ENCODE assay signal across 10 cellular contexts in genomic region chr14:99718031-99718810, GRCh38. TPM values are rescaled to one million over a fixed set of nuclear protein-coding genes. Genes with fewer than 3 reads are reported as not detected.
DNase-seq lines count a peak whose midpoint lies in the region; ATAC-seq, FAIRE-seq and TF ChIP-seq lines count a peak whose summit lies in the region.
"Had no signal": no experiment of that assay in that cellular context is flagged by ENCODE, and none has a peak within 500 bp of the region (broad histone marks: within the 10 kb centered on the region; RNA-seq: fewer than 3 reads in every experiment).

No MANE protein-coding gene starts in this region.

- H2BK5ac ChIP-seq in H1 (ENCODE audit: low read depth, low read length) = no peak overlapping the region

- H3K4me3 ChIP-seq in H1 (ENCODE audit: extremely low read depth in 1 of 4, insufficient read depth in 2 of 4, low read depth in 3 of 4, low read length in 4 of 4) (no peak overlapping the region), BE2C (ENCODE audit: low read depth, low read length) (no peak overlapping the region)
- H3K4me3 ChIP-seq: PC-9 had no signal

- no peak overlapping the region for H3K9ac ChIP-seq in H1 (replicated peaks in 1 of 4; ENCODE audit: extremely low read depth in 1 of 4, low read depth in 3 of 4, low read length in 3 of 4)

- 78% methylated on average over 14 of the region's 14 CpGs; no CpG with 5 or more reads in 1 of the 2 experiments for WGBS in H1 (ENCODE audit: extremely low coverage in 1 of 2, insufficient coverage in 1 of 2, insufficient read length in 1 of 2, insufficient replicate concordance in 2 of 2, low coverage in 1 of 2, low lambda C conversion rate in 2 of 2, missing lambda C conversion rate in 1 of 2), 2 experiments

- H3K4me1 Mint-ChIP-seq in activated T-helper 2 cell treated with anti-CD3 and anti-CD28 coated beads, Interferon-gamma antibody, Interleukin-2, Interleukin-4, amounts not matched to agents 10 μg/mL and 5 μg/mL and 100 μg/mL, durations not matched to agents 14 hours and 24 hours and 36 hours (ENCODE audit: low read depth) = no peaks in the 10 kb centered on the region

- H3K27me3 Mint-ChIP-seq in activated T-helper 2 cell treated with anti-CD3 and anti-CD28 coated beads, Interferon-gamma antibody, Interleukin-2, Interleukin-4, amounts not matched to agents 10 μg/mL and 5 μg/mL and 100 μg/mL, durations not matched to agents 14 hours and 24 hours and 36 hours (ENCODE audit: low read depth) = peaks cover 4% of the 10 kb centered on the region

- H2AFZ ChIP-seq in H1 (ENCODE audit: low read length) = no peak overlapping the region
- H2AFZ ChIP-seq: PC-9 had no signal

- H3K27ac Mint-ChIP-seq in activated T-helper 2 cell treated with anti-CD3 and anti-CD28 coated beads, Interferon-gamma antibody, Interleukin-2, Interleukin-4, amounts not matched to agents 10 μg/mL and 5 μg/mL and 100 μg/mL, durations not matched to agents 14 hours and 24 hours and 36 hours = no peak overlapping the region

- H2BK120ac ChIP-seq in H1 (replicated peaks; ENCODE audit: low read depth, low read length) = no peak overlapping the region

- H4K91ac ChIP-seq in H1 (replicated peaks; ENCODE audit: insufficient read length, low read length) = no peak overlapping the region

- no peak for TF ChIP-seq POLR2A in H1 (IDR thresholded peaks at IDR 0.05; ENCODE audit: control extremely low read depth in 1 of 2, low read depth in 2 of 2, low read length in 2 of 2)

- H3K4me1 ChIP-seq in H1 (replicated peaks in 1 of 4; ENCODE audit: control insufficient read depth in 3 of 4, insufficient read depth in 4 of 4, low read length in 3 of 4) = peaks cover 0 to 2% (median 0%) of the 10 kb centered on the region in 4 experiments; a peak in 3 of 7 replicates
- H3K4me1 ChIP-seq in BE2C = no peaks in the 10 kb centered on the region

- H3K36me3 ChIP-seq in H1 (ENCODE audit: control insufficient read depth in 2 of 4, insufficient read depth in 4 of 4, low read length in 3 of 4) = no peaks in the 10 kb centered on the region
- H3K36me3 ChIP-seq in BE2C = no peaks in the 10 kb centered on the region

- TF ChIP-seq RAD21 in H1 (IDR thresholded peaks at IDR 0.05 in 1 of 2, conservative IDR thresholded peaks at IDR 0.05 in 1 of 2; ENCODE audit: low read depth in 2 of 2, low read length in 2 of 2) = no peak

- no peak overlapping the region for H3K27ac ChIP-seq in H1 (ENCODE audit: low read depth, low read length)
- H3K27ac ChIP-seq: PC-9 had no signal

- no peak overlapping the region for H3K56ac ChIP-seq in H1 (replicated peaks; ENCODE audit: insufficient read length, low read depth, low read length)

- no peaks in the 10 kb centered on the region for H3K27me3 ChIP-seq in H1 (replicated peaks in 1 of 4; ENCODE audit: control insufficient read depth in 3 of 4, extremely low read depth in 1 of 4, insufficient read depth in 3 of 4, low read length in 3 of 4)
- no peaks in the 10 kb centered on the region for H3K27me3 ChIP-seq in BE2C

- DNase-seq in GM13977 (ENCODE audit: low spot score) (peak; percentile 60), H1 (ENCODE audit: low read depth in 1 of 2, low spot score in 2 of 2) (no peak), H4 (ENCODE audit: low spot score) (no peak), BE2C (no peak)
- no peak for DNase-seq in NK-92 treated with Interleukin-12 subunit alpha and Interleukin-12 subunit beta, amount 100 ng/mL, for 24 hours (lab: John Stamatoyannopoulos, UW)
- DNase-seq in activated T-helper 2 cell treated with anti-CD3 and anti-CD28 coated beads, Interferon-gamma antibody, Interleukin-2, Interleukin-4, amounts not matched to agents 10 μg/mL and 5 μg/mL and 100 μg/mL, durations not matched to agents 14 hours and 24 hours and 36 hours (ENCODE audit: low spot score) = no peak
- DNase-seq: EL, PC-9 had no signal

- no peak for FAIRE-seq in H1 (lab: Jason Lieb, UNC)

- H3K23ac ChIP-seq in H1 (ENCODE audit: insufficient read length) = no peak overlapping the region

- no peak overlapping the region for H3K4me3 Mint-ChIP-seq in activated T-helper 2 cell treated with anti-CD3 and anti-CD28 coated beads, Interferon-gamma antibody, Interleukin-2, Interleukin-4, amounts not matched to agents 10 μg/mL and 5 μg/mL and 100 μg/mL, durations not matched to agents 14 hours and 24 hours and 36 hours (ENCODE audit: low read depth)

- no peaks in the 10 kb centered on the region for H3K79me2 ChIP-seq in H1 (ENCODE audit: control insufficient read depth in 1 of 2, insufficient read depth in 2 of 2, low read length in 2 of 2)

- H3K14ac ChIP-seq in H1 (ENCODE audit: insufficient read length) = no peak overlapping the region

- no peak overlapping the region for H4K8ac ChIP-seq in H1 (ENCODE audit: extremely low read depth, insufficient read depth, low read length)

- 0 out of 2 replicates have a peak overlapping the region, but pooled peaks have one; percentile 39 for H2BK12ac ChIP-seq in H1 (ENCODE audit: low read depth, low read length)

- no peak for TF ChIP-seq EP300 in H1 (IDR thresholded peaks at IDR 0.05; ENCODE audit: borderline replicate concordance in 1 of 2, low read depth in 2 of 2, low read length in 2 of 2)

- H2AK5ac ChIP-seq in H1 (ENCODE audit: low read depth, low read length) = no peak overlapping the region

- intact Hi-C loops in activated T-helper 2 cell treated with anti-CD3 and anti-CD28 coated beads, Interferon-gamma antibody, Interleukin-2, Interleukin-4, amounts not matched to agents 10 μg/mL and 5 μg/mL and 100 μg/mL, durations not matched to agents 14 hours and 24 hours and 36 hours (cut with micrococcal nuclease) = no loop called here

- no peaks in the 10 kb centered on the region for H3K23me2 ChIP-seq in H1 (ENCODE audit: low read depth, low read length)

- ATAC-seq in GM21360 (IDR thresholded peaks at IDR 0.05; ENCODE audit: unreplicated experiment) = peak; percentile 89
- ATAC-seq in HG03139 (IDR thresholded peaks at IDR 0.05; ENCODE audit: unreplicated experiment) = peak; percentile 88

- TF ChIP-seq CTCF in GM13977 (IDR thresholded peaks at IDR 0.05; ENCODE audit: extremely low read depth, insufficient read depth, missing control alignments) (no peak), H1 (IDR thresholded peaks at IDR 0.05; ENCODE audit: control extremely low read depth in 1 of 3, insufficient read depth in 1 of 3, low read depth in 1 of 3, low read length in 3 of 3) (no peak), BE2C (IDR thresholded peaks at IDR 0.05; ENCODE audit: low read depth, low read length) (no peak)

- no peak overlapping the region for H3K4ac ChIP-seq in H1 (replicated peaks; ENCODE audit: insufficient read length, low read depth, low read length)

- H3K79me1 ChIP-seq in H1 (ENCODE audit: low read depth, low read length) = no peaks in the 10 kb centered on the region

- no peaks in the 10 kb centered on the region for H4K20me1 ChIP-seq in H1 (replicated peaks in 1 of 2; ENCODE audit: control insufficient read depth in 1 of 2, insufficient read depth in 2 of 2, low read length in 2 of 2)

- no peak overlapping the region for H2BK20ac ChIP-seq in H1 (ENCODE audit: low read length)

- CTCF ChIA-PET in H1 (lab: Charles Lee; ENCODE audit: partially characterized antibody) = interaction anchor here (1.0 to 5.1 kb wide), 8 partner anchors 9 to 229 kb away, joined by 3 to 36 read pairs (median 3); no protein-coding TSS in a partner anchor

- 0 out of 2 replicates have a peak overlapping the region, but pooled peaks have one; percentile 8 for H2BK15ac ChIP-seq in H1 (ENCODE audit: low read length)

- no peaks in the 10 kb centered on the region for H3K9me3 Mint-ChIP-seq in activated T-helper 2 cell treated with anti-CD3 and anti-CD28 coated beads, Interferon-gamma antibody, Interleukin-2, Interleukin-4, amounts not matched to agents 10 μg/mL and 5 μg/mL and 100 μg/mL, durations not matched to agents 14 hours and 24 hours and 36 hours

- no peaks in the 10 kb centered on the region; a peak in 1 of 4 replicates for H3K9me3 ChIP-seq in H1 (ENCODE audit: insufficient read depth in 2 of 2, low read depth in 1 of 2, low read length in 1 of 2)
- H3K9me3 ChIP-seq in BE2C = no peaks in the 10 kb centered on the region

- POLR2A ChIA-PET in H1 (lab: Charles Lee; ENCODE audit: partially characterized antibody) = interaction anchor here (1.2 kb wide), 1 partner anchor 172 kb away, joined by 3 read pairs; no protein-coding TSS in a partner anchor

- no peaks in the 10 kb centered on the region for H3K36me3 Mint-ChIP-seq in activated T-helper 2 cell treated with anti-CD3 and anti-CD28 coated beads, Interferon-gamma antibody, Interleukin-2, Interleukin-4, amounts not matched to agents 10 μg/mL and 5 μg/mL and 100 μg/mL, durations not matched to agents 14 hours and 24 hours and 36 hours (ENCODE audit: low read depth)

- in situ Hi-C loops in GM13977 (cut with MboI; ENCODE audit: low pct_unique_long_range_greater_than_20kb, low sequenced_read_pairs, unreplicated experiment) = loop anchor here (25.0 kb wide), 1 partner anchor 169 kb away; no protein-coding TSS in a partner anchor

- no peak overlapping the region for H3K4me2 ChIP-seq in H1 (ENCODE audit: insufficient read depth in 1 of 2, low read depth in 2 of 2, low read length in 2 of 2)
- H3K4me2 ChIP-seq: PC-9 had no signal

- no peak overlapping the region; the same call in 1 of the 2 replicates for H3K18ac ChIP-seq in H1 (ENCODE audit: extremely low read depth, low read length)

- H4K5ac ChIP-seq in H1 (ENCODE audit: insufficient read length, low read depth, low read length) = no peak overlapping the region

TF ChIP-seq in H1, 55 proteins besides CTCF, POLR2A, EP300 and RAD21 (continues in another document):
- no peak for TF ChIP-seq ASH2L (IDR thresholded peaks at IDR 0.05; ENCODE audit: low read length)
- no peak for TF ChIP-seq POLR2AphosphoS5 (IDR thresholded peaks at IDR 0.05; ENCODE audit: low read depth, low read length)
- TF ChIP-seq CTBP2 (IDR thresholded peaks at IDR 0.05; ENCODE audit: borderline replicate concordance, insufficient read depth, insufficient read length, low read length) = no peak
- TF ChIP-seq TEAD4 (IDR thresholded peaks at IDR 0.05; ENCODE audit: low read depth, low read length) = no peak
- TF ChIP-seq JUND (IDR thresholded peaks at IDR 0.05; ENCODE audit: low read length) = no peak

RNA-seq across cellular contexts. Expression of gene CYP46A1, which starts 34.1 kb away (rescaled TPM):
- 0.71 and 1.3 TPM in 2 replicates for total RNA-seq in H1 (2021; fragmentation: NEBNext Ultra II Directional; extraction: Animal tissue kit (Norgen Biotek cat#: 25700))
- 0.41 and 0.89 TPM in 2 replicates for polyA plus RNA-seq in H1 (2011; rRNA removed)
- polyA plus RNA-seq in H1 (2011; cell fraction: cytosol; rRNA removed) = 0.88 TPM
- polyA plus RNA-seq in H1 (2011; cell fraction: nucleus; rRNA removed) = 4.4 TPM
- 0.60 to 1.6 TPM (median 0.87 TPM) in 4 replicates for polyA plus RNA-seq in H1 (2012, experiment 1 of 2)
- 0.45 TPM for polyA plus RNA-seq in H1 (2012, experiment 2 of 2)
- 0.63 TPM for polyA plus RNA-seq in H1 (2013, experiment 1 of 2)
- 0.57 TPM for polyA plus RNA-seq in H1 (2013, experiment 2 of 2)
- polyA minus RNA-seq in H1 (2011; rRNA and poly(A)+ RNA removed) = 0.63 and 0.91 TPM in 2 replicates
- polyA minus RNA-seq in H1 (2011; cell fraction: cytosol; rRNA and poly(A)+ RNA removed) = not detected
- polyA minus RNA-seq in H1 (2011; cell fraction: nucleus; rRNA and poly(A)+ RNA removed) = 1.9 TPM
- not detected in 2 replicates for total RNA-seq in H4 (2014; rRNA removed; shearing (Covaris generic))
- 0.26 TPM for polyA plus RNA-seq in BE2C (2012; ENCODE audit: insufficient read depth, insufficient read length, low read depth)
- total RNA-seq in activated T-helper 2 cell treated with anti-CD3 and anti-CD28 coated beads, Interferon-gamma antibody, Interleukin-2, Interleukin-4, amounts not matched to agents 10 μg/mL and 5 μg/mL and 100 μg/mL, durations not matched to agents 14 hours and 24 hours and 36 hours = not detected in 2 replicates
- total RNA-seq: PC-9 had no signal
